ENCODE assay signal across 7 cellular contexts in genomic region chr4:87007345-87008181, GRCh38.
DNase-seq lines count a peak whose midpoint lies in the region; ATAC-seq lines count a peak whose summit lies in the region.

No MANE protein-coding gene starts in this region.

- H3K27me3 Mint-ChIP-seq in activated CD4-positive, alpha-beta T cell treated with anti-CD3 and anti-CD28 coated beads, Interleukin-2, amount 10 ng/mL, durations not matched to agents 7 days and 5 days, result no peaks in the 10 kb centered on the region

- POLR2A ChIA-PET in activated CD4-positive, alpha-beta T cell treated with anti-CD3 and anti-CD28 coated beads, Interleukin-2, amount 10 ng/mL, durations not matched to agents 7 days and 5 days (lab: Charles Lee), result interaction anchor here (0.5 to 3.4 kb wide), 3 partner anchors 10 to 80 kb away, joined by 3 to 37 read pairs (median 4); partner anchors contain the start of gene AFF1

- peak overlapping the region; percentile 93 for H3K56ac ChIP-seq in mesendoderm (ENCODE audit: low read length)

- peak overlapping the region; percentile 67 for H3K23ac ChIP-seq in mesendoderm (ENCODE audit: low read length)

- no peak overlapping the region for H2AK5ac ChIP-seq in mesendoderm (ENCODE audit: low read length)

- H2BK5ac ChIP-seq in mesendoderm (ENCODE audit: low read length), result peak overlapping the region; percentile 37

- ATAC-seq in GM19438 (IDR thresholded peaks at IDR 0.05; ENCODE audit: low read depth, unreplicated experiment), result peak; percentile 0

- H4K5ac ChIP-seq in mesendoderm (ENCODE audit: low read length), result no peak overlapping the region

- peaks cover 2% of the 10 kb centered on the region for H3K79me1 ChIP-seq in mesendoderm (ENCODE audit: low read length)

- H3K79me2 ChIP-seq in mesendoderm (ENCODE audit: control insufficient read depth, insufficient read depth, low read length), result peaks cover 37% of the 10 kb centered on the region

- H3K36me3 Mint-ChIP-seq in activated CD4-positive, alpha-beta T cell treated with anti-CD3 and anti-CD28 coated beads, Interleukin-2, amount 10 ng/mL, durations not matched to agents 7 days and 5 days (ENCODE audit: low read depth), result peaks cover 2% of the 10 kb centered on the region

- H3K18ac ChIP-seq in mesendoderm (ENCODE audit: low read length), result peak overlapping the region; percentile 63

- DNase-seq in NCI-H2171 (lab: John Stamatoyannopoulos, UW) (peak; percentile 21), mesendoderm (peak; percentile 76), iPS-NIHi7 (ENCODE audit: extremely low spot score) (no peak)
- DNase-seq in activated CD4-positive, alpha-beta T cell treated with anti-CD3 and anti-CD28 coated beads, Interleukin-2, amount 10 ng/mL, durations not matched to agents 7 days and 5 days, result peak; percentile 52
- peak; percentile 9 for DNase-seq in effector CD8-positive, alpha-beta T cell (lab: John Stamatoyannopoulos, UW)
- DNase-seq in stimulated activated CD8-positive, alpha-beta memory T cell treated with anti-CD3 and anti-CD28 coated beads, Interleukin-7, amount 100 ng/mL, for 4 hours (ENCODE audit: low read depth in 2 of 2), result peak; percentile 14 to 44

- H2BK120ac ChIP-seq in mesendoderm (ENCODE audit: low read depth, low read length), result peak overlapping the region; percentile 18

- no peaks in the 10 kb centered on the region for H3K36me3 ChIP-seq in mesendoderm (ENCODE audit: control insufficient read depth, insufficient read depth, low read length)

- whole genome bisulfite sequencing in mesendoderm (ENCODE audit: extremely low coverage, insufficient coverage, low lambda C conversion rate), result no CpG with 5 or more reads among the region's 33 CpGs

- CTCF ChIA-PET in activated CD4-positive, alpha-beta T cell treated with anti-CD3 and anti-CD28 coated beads, Interleukin-2, amount 10 ng/mL, durations not matched to agents 7 days and 5 days (lab: Charles Lee), result interaction anchor here (0.6 to 2.1 kb wide), 4 partner anchors 49 to 97 kb away, joined by 3 to 7 read pairs (median 3); no protein-coding TSS in a partner anchor

- no peak overlapping the region for H2BK15ac ChIP-seq in mesendoderm (replicated peaks; ENCODE audit: low read depth)

- H3K9ac ChIP-seq in mesendoderm (ENCODE audit: low read length), result peak overlapping the region; percentile 67

- H4K8ac ChIP-seq in mesendoderm (ENCODE audit: low read depth, low read length), result no peak overlapping the region

- peak overlapping the region; percentile 99 for H3K27ac Mint-ChIP-seq in activated CD4-positive, alpha-beta T cell treated with anti-CD3 and anti-CD28 coated beads, Interleukin-2, amount 10 ng/mL, durations not matched to agents 7 days and 5 days

- peak overlapping the region; percentile 88 for H3K4me3 Mint-ChIP-seq in activated CD4-positive, alpha-beta T cell treated with anti-CD3 and anti-CD28 coated beads, Interleukin-2, amount 10 ng/mL, durations not matched to agents 7 days and 5 days

- H3K4me1 Mint-ChIP-seq in activated CD4-positive, alpha-beta T cell treated with anti-CD3 and anti-CD28 coated beads, Interleukin-2, amount 10 ng/mL, durations not matched to agents 7 days and 5 days, result peaks cover 63% of the 10 kb centered on the region

- no peaks in the 10 kb centered on the region for H3K9me3 Mint-ChIP-seq in activated CD4-positive, alpha-beta T cell treated with anti-CD3 and anti-CD28 coated beads, Interleukin-2, amount 10 ng/mL, durations not matched to agents 7 days and 5 days

- no peak overlapping the region for H3K4ac ChIP-seq in mesendoderm (ENCODE audit: low read depth, low read length)

- peak overlapping the region; percentile 49 for H3K4me2 ChIP-seq in mesendoderm (ENCODE audit: low read length)

- peak overlapping the region; percentile 98 for H3K27ac ChIP-seq in mesendoderm (ENCODE audit: low read depth, low read length)

- peak overlapping the region; percentile 48 for H3K4me3 ChIP-seq in mesendoderm (ENCODE audit: low read length)

- peaks cover 13% of the 10 kb centered on the region for H3K4me1 ChIP-seq in mesendoderm (ENCODE audit: control insufficient read depth, low read depth, low read length)

- H3K27me3 ChIP-seq in mesendoderm (ENCODE audit: insufficient read depth, low read length, poor library complexity), result no peaks in the 10 kb centered on the region
